Comparison of ENCODE assay signal across 25 cellular contexts in genomic region chr11:23931443-23931842, GRCh38.
DNase-seq lines count a peak whose midpoint lies in the region; ATAC-seq, FAIRE-seq and TF ChIP-seq lines count a peak whose summit lies in the region.
"Had no signal": no experiment of that assay in that cellular context is flagged by ENCODE, and none has a peak within 500 bp of the region (broad histone marks: within the 10 kb centered on the region; RNA-seq: fewer than 3 reads in every experiment).

No MANE protein-coding gene starts in this region.

- TF ChIP-seq RAD21 in SK-N-SH (IDR thresholded peaks at IDR 0.05; ENCODE audit: low read length): no peak

- H3K79me2 ChIP-seq in SK-N-SH (ENCODE audit: insufficient read depth) (no peaks in the 10 kb centered on the region), endothelial cell of umbilical vein (ENCODE audit: control insufficient read depth, insufficient read depth, low read length) (no peaks in the 10 kb centered on the region), smooth muscle cell (ENCODE audit: low read depth) (no peaks in the 10 kb centered on the region)

- ATAC-seq in SK-N-SH treated with all-trans-retinoic acid at 6 μM for 48 hours: no peak
- ATAC-seq: A549, GM12878 had no signal

- H4K20me1 ChIP-seq in SK-N-SH (ENCODE audit: insufficient read depth) (no peaks in the 10 kb centered on the region), endothelial cell of umbilical vein (replicated peaks; ENCODE audit: control insufficient read depth, extremely low read depth, insufficient read depth, low read length) (no peaks in the 10 kb centered on the region), smooth muscle cell (ENCODE audit: low read depth) (no peaks in the 10 kb centered on the region)
- H4K20me1 ChIP-seq: BLaER1 treated with 17β-estradiol and CSF1 and Interleukin-3, amounts not matched to agents 10 nM and 100 nM had no signal

- dilution Hi-C loops in endothelial cell of umbilical vein (cut with MboI; ENCODE audit: extremely low pct_ligation_motif_present, low sequenced_read_pairs): no loop called here

- H3K9ac ChIP-seq in SK-N-SH: no peak overlapping the region
- H3K9ac ChIP-seq in endothelial cell of umbilical vein (replicated peaks; ENCODE audit: extremely low read depth, insufficient read depth, low read length): no peak overlapping the region
- no peak overlapping the region for H3K9ac ChIP-seq in smooth muscle cell (ENCODE audit: low read depth)
- H3K9ac ChIP-seq: BLaER1 treated with 17β-estradiol and CSF1 and Interleukin-3, amounts not matched to agents 10 nM and 100 nM; GM23248 had no signal

- no peaks in the 10 kb centered on the region for H3K27me3 ChIP-seq in SK-N-SH (ENCODE audit: insufficient read depth)
- H3K27me3 ChIP-seq in endothelial cell of umbilical vein (ENCODE audit: control insufficient read depth in 2 of 2, insufficient read depth in 2 of 2, low read length in 2 of 2): no peaks in the 10 kb centered on the region
- H3K27me3 ChIP-seq in smooth muscle cell (ENCODE audit: low read depth): no peaks in the 10 kb centered on the region
- H3K27me3 ChIP-seq: BE2C; BLaER1 treated with 17β-estradiol and CSF1 and Interleukin-3, amounts not matched to agents 10 nM and 100 nM had no signal

- POLR2A ChIA-PET in SK-N-SH (lab: Yijun Ruan, JAX) (no interaction called here), endothelial cell of umbilical vein (lab: Charles Lee) (no interaction called here)

- CTCF ChIA-PET in SK-N-SH (lab: Yijun Ruan, JAX) (no interaction called here), endothelial cell of umbilical vein (lab: Charles Lee) (interaction anchor here (2.0 kb wide), 1 partner anchor 19 kb away, joined by 4 read pairs; no protein-coding TSS in a partner anchor)

- H3K4me1 ChIP-seq in SK-N-SH (ENCODE audit: control insufficient read depth in 1 of 2, insufficient read depth in 2 of 2, low read depth in 1 of 2, low read length in 1 of 2): no peaks in the 10 kb centered on the region; a peak in 1 of 4 replicates
- peaks cover 20% of the 10 kb centered on the region for H3K4me1 ChIP-seq in endothelial cell of umbilical vein (ENCODE audit: control insufficient read depth, extremely low read depth, insufficient read depth, low read length)
- peaks cover 6% of the 10 kb centered on the region for H3K4me1 ChIP-seq in smooth muscle cell (ENCODE audit: low read depth)
- H3K4me1 ChIP-seq: A549, BE2C had no signal

- H3K4me2 ChIP-seq in SK-N-SH (no peak overlapping the region), endothelial cell of umbilical vein (ENCODE audit: insufficient read depth, low read length) (no peak overlapping the region), smooth muscle cell (no peak overlapping the region)
- H3K4me2 ChIP-seq: A549; BLaER1 treated with 17β-estradiol and CSF1 and Interleukin-3, amounts not matched to agents 10 nM and 100 nM had no signal

- no peaks in the 10 kb centered on the region for H3K9me3 ChIP-seq in SK-N-SH
- no peaks in the 10 kb centered on the region for H3K9me3 ChIP-seq in endothelial cell of umbilical vein (replicated peaks; ENCODE audit: control insufficient read depth, insufficient read depth, low read length)
- no peaks in the 10 kb centered on the region for H3K9me3 ChIP-seq in smooth muscle cell (replicated peaks; ENCODE audit: low read depth)
- H3K9me3 ChIP-seq: A549, BE2C had no signal

- H3F3A ChIP-seq in SK-N-SH (replicated peaks; ENCODE audit: insufficient read depth) (no peaks in the 10 kb centered on the region), smooth muscle cell (ENCODE audit: low read depth) (no peaks in the 10 kb centered on the region)

- H3K9me1 ChIP-seq in endothelial cell of umbilical vein (replicated peaks; ENCODE audit: control insufficient read depth, extremely low read depth, insufficient read depth, low read length): no peaks in the 10 kb centered on the region

- no peak for FAIRE-seq in endothelial cell of umbilical vein (lab: Jason Lieb, UNC)
- FAIRE-seq: A549, D721Med, GM12878, GM19239, H1 had no signal

- H3K36me3 ChIP-seq in SK-N-SH (replicated peaks in 1 of 2; ENCODE audit: control insufficient read depth in 1 of 2, insufficient read depth in 2 of 2, low read length in 1 of 2) (no peaks in the 10 kb centered on the region), endothelial cell of umbilical vein (ENCODE audit: control insufficient read depth in 2 of 2, extremely low read depth in 1 of 2, insufficient read depth in 2 of 2, low read length in 2 of 2) (no peaks in the 10 kb centered on the region), smooth muscle cell (ENCODE audit: low read depth) (no peaks in the 10 kb centered on the region)
- H3K36me3 ChIP-seq: BE2C; BLaER1 treated with 17β-estradiol and CSF1 and Interleukin-3, amounts not matched to agents 10 nM and 100 nM had no signal

- no TSS peak for BruUV-seq in endothelial cell of umbilical vein (replicated peaks; lab: Mats Ljungman, UMichigan)

- H2AFZ ChIP-seq in SK-N-SH (ENCODE audit: low read depth): no peak overlapping the region
- no peak overlapping the region for H2AFZ ChIP-seq in endothelial cell of umbilical vein (ENCODE audit: low read depth, low read length)
- H2AFZ ChIP-seq in smooth muscle cell (ENCODE audit: low read depth): peak overlapping the region; percentile 41
- H2AFZ ChIP-seq: GM23248 had no signal

- no peaks in the 10 kb centered on the region for H3K9me2 ChIP-seq in SK-N-SH

- TF ChIP-seq EP300 in SK-N-SH (IDR thresholded peaks at IDR 0.05; ENCODE audit: borderline replicate concordance in 1 of 2, low read depth in 1 of 2, low read length in 1 of 2): no peak

- H3K27ac ChIP-seq in SK-N-SH (ENCODE audit: low read depth in 2 of 2, low read length in 1 of 2): no peak overlapping the region
- peak overlapping the region; percentile 36 for H3K27ac ChIP-seq in endothelial cell of umbilical vein (ENCODE audit: insufficient read depth, low read depth, low read length)
- H3K27ac ChIP-seq in smooth muscle cell (ENCODE audit: low read depth): no peak overlapping the region
- H3K27ac ChIP-seq: A549; BLaER1 treated with 17β-estradiol and CSF1 and Interleukin-3, amounts not matched to agents 10 nM and 100 nM; GM23248 had no signal

- 54% methylated on average over 2 of the region's 2 CpGs for WGBS in SK-N-SH (ENCODE audit: low lambda C conversion rate)
- WGBS in smooth muscle cell (ENCODE audit: low lambda C conversion rate): 89% methylated on average over 2 of the region's 2 CpGs

- no peak for TF ChIP-seq POLR2A in endothelial cell of umbilical vein (IDR thresholded peaks at IDR 0.05; ENCODE audit: low read depth, low read length)

- TF ChIP-seq CTCF in SK-N-SH (IDR thresholded peaks at IDR 0.05) (no peak), endothelial cell of umbilical vein (IDR thresholded peaks at IDR 0.05; ENCODE audit: extremely low read depth in 1 of 2, insufficient read depth in 1 of 2, low read depth in 1 of 2, low read length in 2 of 2) (no peak), smooth muscle cell (IDR thresholded peaks at IDR 0.05; ENCODE audit: borderline replicate concordance, insufficient read depth, poor library complexity, severe bottlenecking) (no peak)

- DNase-seq in SK-N-SH (no peak), NCI-H69 (lab: John Stamatoyannopoulos, UW) (peak; percentile 14), endothelial cell of umbilical vein (ENCODE audit: low read depth, low spot score) (no peak), smooth muscle cell (lab: John Stamatoyannopoulos, UW; ENCODE audit: unreplicated experiment) (no peak), superior temporal gyrus (ENCODE audit: extremely low spot score) (no peak)
- DNase-seq in activated CD4-positive, alpha-beta T cell treated with anti-CD3 and anti-CD28 coated beads, Interleukin-2, amount 50 U/mL, for 1 hour: no peak
- DNase-seq: 8988T; ACHN; AML-193; BE2C; CD4-positive, alpha-beta T cell; CD8-positive, alpha-beta memory T cell; DMS 273 treated with DMSO at 0.1 percent for 48 hours; DMS79; EL; GDM1; GM23248; HCEC 1CT had no signal

- intact Hi-C loops in endothelial cell of umbilical vein (cut with micrococcal nuclease): no loop called here

- H3K4me3 ChIP-seq in SK-N-SH (ENCODE audit: low read depth in 2 of 2, low read length in 1 of 2) (no peak overlapping the region), endothelial cell of umbilical vein (replicated peaks in 1 of 3; ENCODE audit: insufficient read depth in 1 of 3, low read depth in 1 of 3, low read length in 3 of 3) (no peak overlapping the region), smooth muscle cell (no peak overlapping the region)
- H3K4me3 ChIP-seq: A549; BLaER1 treated with 17β-estradiol and CSF1 and Interleukin-3, amounts not matched to agents 10 nM and 100 nM; GM12878; GM23248 had no signal

TF ChIP-seq in SK-N-SH, 30 proteins besides CTCF, POLR2A, EP300 and RAD21:
- TF ChIP-seq FOXM1 (IDR thresholded peaks at IDR 0.05; ENCODE audit: low read depth) (no peak), ELF1 (IDR thresholded peaks at IDR 0.05) (no peak), GATA2 (CRISPR knock-in tag; IDR thresholded peaks at IDR 0.05) (no peak), RFX5 (IDR thresholded peaks at IDR 0.05; ENCODE audit: low read length) (no peak), POLR2AphosphoS5 (IDR thresholded peaks at IDR 0.05; ENCODE audit: low read depth, low read length) (no peak), IRF3 (IDR thresholded peaks at IDR 0.05; ENCODE audit: low read depth, low read length) (no peak)

TF ChIP-seq in endothelial cell of umbilical vein, 7 proteins besides CTCF, POLR2A, EP300 and RAD21:
- TF ChIP-seq POLR2AphosphoS5 (IDR thresholded peaks at IDR 0.05; ENCODE audit: insufficient read depth, low read depth, low read length) (no peak), MAX (IDR thresholded peaks at IDR 0.05; ENCODE audit: insufficient read depth, insufficient read length) (no peak), FOS (IDR thresholded peaks at IDR 0.05; ENCODE audit: borderline replicate concordance, insufficient read depth, low read length) (no peak), JUN (IDR thresholded peaks at IDR 0.05; ENCODE audit: borderline replicate concordance, insufficient read depth, insufficient read length, low read depth) (no peak), MYC (IDR thresholded peaks at IDR 0.05; ENCODE audit: low read depth, low read length) (no peak), GATA2 (IDR thresholded peaks at IDR 0.05; ENCODE audit: insufficient read depth, insufficient read length, low read depth, low read length) (no peak), EZH2 (IDR thresholded peaks at IDR 0.05; ENCODE audit: borderline replicate concordance, low read depth, low read length, severe bottlenecking) (no peak)
